ENCODE assay signal across 7 cellular contexts in genomic region chr17:77439382-77440013, GRCh38.
DNase-seq lines count a peak whose midpoint lies in the region; ATAC-seq, FAIRE-seq and TF ChIP-seq lines count a peak whose summit lies in the region.

No MANE protein-coding gene starts in this region.

- H3K56ac ChIP-seq in H1 (replicated peaks; ENCODE audit: insufficient read length, low read depth, low read length), result no peak overlapping the region

- H3K79me2 ChIP-seq in H1 (ENCODE audit: control insufficient read depth in 1 of 2, insufficient read depth in 2 of 2, low read length in 2 of 2), result peaks cover 0 to 63% of the 10 kb centered on the region in 2 experiments; a peak in 3 of 4 replicates

- H2BK15ac ChIP-seq in H1 (ENCODE audit: low read length), result no peak overlapping the region

- no peak overlapping the region for H3K9ac ChIP-seq in H1 (replicated peaks in 1 of 4; ENCODE audit: extremely low read depth in 1 of 4, low read depth in 3 of 4, low read length in 3 of 4)

- TF ChIP-seq CTCF in H1 (IDR thresholded peaks at IDR 0.05; ENCODE audit: control extremely low read depth in 1 of 3, insufficient read depth in 1 of 3, low read depth in 1 of 3, low read length in 3 of 3), result no peak
- no peak for TF ChIP-seq CTCF in GM10266 (IDR thresholded peaks at IDR 0.05; ENCODE audit: control insufficient read depth, insufficient read depth, low read depth, missing control alignments)

- no peak overlapping the region for H2AFZ ChIP-seq in H1 (ENCODE audit: low read length)

- no peak overlapping the region for H3K23ac ChIP-seq in H1 (ENCODE audit: insufficient read length)

- H3K27ac ChIP-seq in H1 (ENCODE audit: low read depth, low read length) (no peak overlapping the region), small intestine (ENCODE audit: low read depth in 1 of 2, low read length in 1 of 2) (peak overlapping the region; percentile 56 to 75)

- H4K5ac ChIP-seq in H1 (ENCODE audit: insufficient read length, low read depth, low read length), result no peak overlapping the region

- no peak overlapping the region for H3K4ac ChIP-seq in H1 (replicated peaks; ENCODE audit: insufficient read length, low read depth, low read length)

- peaks cover 8 to 16% of the 10 kb centered on the region in 2 experiments for H4K20me1 ChIP-seq in H1 (replicated peaks in 1 of 2; ENCODE audit: control insufficient read depth in 1 of 2, insufficient read depth in 2 of 2, low read length in 2 of 2)

- H3K36me3 ChIP-seq in H1 (ENCODE audit: control insufficient read depth in 2 of 4, insufficient read depth in 4 of 4, low read length in 3 of 4), result no peaks in the 10 kb centered on the region
- no peaks in the 10 kb centered on the region for H3K36me3 ChIP-seq in small intestine (ENCODE audit: control insufficient read depth in 2 of 2, insufficient read depth in 2 of 2, low read length in 2 of 2)

- H3K9me3 ChIP-seq in H1 (ENCODE audit: insufficient read depth in 2 of 2, low read depth in 1 of 2, low read length in 1 of 2) (no peaks in the 10 kb centered on the region), small intestine (ENCODE audit: control insufficient read depth, low read depth) (no peaks in the 10 kb centered on the region)

- WGBS in H1 (ENCODE audit: extremely low coverage in 1 of 2, insufficient coverage in 1 of 2, insufficient read length in 1 of 2, insufficient replicate concordance in 2 of 2, low coverage in 1 of 2, low lambda C conversion rate in 2 of 2, missing lambda C conversion rate in 1 of 2), 2 experiments, result 83% methylated on average over 14 of the region's 14 CpGs; no CpG with 5 or more reads in 1 of the 2 experiments
- 49 to 62% (median 52%) methylated on average over 14 of the region's 14 CpGs for WGBS in small intestine, 3 donors

- DNase-seq in NCI-H69 (lab: John Stamatoyannopoulos, UW) (peak; percentile 56), H1 (ENCODE audit: low read depth in 1 of 2, low spot score in 2 of 2) (no peak), small intestine (no peak), middle frontal gyrus (ENCODE audit: extremely low spot score, low spot score) (no peak), GM10266 (ENCODE audit: extremely low spot score) (no peak)

- no peak for TF ChIP-seq RAD21 in H1 (IDR thresholded peaks at IDR 0.05 in 1 of 2, conservative IDR thresholded peaks at IDR 0.05 in 1 of 2; ENCODE audit: low read depth in 2 of 2, low read length in 2 of 2)

- H3K27me3 ChIP-seq in H1 (replicated peaks in 1 of 4; ENCODE audit: control insufficient read depth in 3 of 4, extremely low read depth in 1 of 4, insufficient read depth in 3 of 4, low read length in 3 of 4) (no peaks in the 10 kb centered on the region), small intestine (ENCODE audit: control insufficient read depth in 2 of 2, insufficient read depth in 2 of 2, low read length in 2 of 2) (no peaks in the 10 kb centered on the region)

- H3K4me2 ChIP-seq in H1 (ENCODE audit: insufficient read depth in 1 of 2, low read depth in 2 of 2, low read length in 2 of 2), result no peak overlapping the region

- peak overlapping the region; percentile 35; the same call in 1 of the 2 replicates for H2BK5ac ChIP-seq in H1 (ENCODE audit: low read depth, low read length)

- no peak for ATAC-seq in esophagus mucosa

- no peak overlapping the region for H2BK12ac ChIP-seq in H1 (ENCODE audit: low read depth, low read length)

- H3K23me2 ChIP-seq in H1 (ENCODE audit: low read depth, low read length), result peaks cover 3% of the 10 kb centered on the region; the same call in 1 of the 2 replicates

- no peak overlapping the region for H3K18ac ChIP-seq in H1 (ENCODE audit: extremely low read depth, low read length)

- FAIRE-seq in H1 (lab: Jason Lieb, UNC), result no peak
- FAIRE-seq in small intestine (lab: Jason Lieb, UNC), result no peak

- peaks cover 0 to 31% (median 22%) of the 10 kb centered on the region in 4 experiments; a peak in 6 of 7 replicates for H3K4me1 ChIP-seq in H1 (replicated peaks in 1 of 4; ENCODE audit: control insufficient read depth in 3 of 4, insufficient read depth in 4 of 4, low read length in 3 of 4)
- H3K4me1 ChIP-seq in small intestine (ENCODE audit: control insufficient read depth in 2 of 2, insufficient read depth in 1 of 2, low read depth in 1 of 2, low read length in 1 of 2), result peaks cover 6 to 29% of the 10 kb centered on the region in 2 donors

- H3K4me3 ChIP-seq in H1 (ENCODE audit: extremely low read depth in 1 of 4, insufficient read depth in 2 of 4, low read depth in 3 of 4, low read length in 4 of 4) (no peak overlapping the region), small intestine (ENCODE audit: low read depth in 1 of 2, low read length in 2 of 2) (no peak overlapping the region)

- no peak for TF ChIP-seq EP300 in H1 (IDR thresholded peaks at IDR 0.05; ENCODE audit: borderline replicate concordance in 1 of 2, low read depth in 2 of 2, low read length in 2 of 2)

- H3K14ac ChIP-seq in H1 (ENCODE audit: insufficient read length), result no peak overlapping the region

- CTCF ChIA-PET in H1 (lab: Charles Lee; ENCODE audit: partially characterized antibody), result interaction anchor here (1.1 to 24.6 kb wide), 8 partner anchors 9 to 89 kb away, joined by 3 to 512 read pairs (median 4); no protein-coding TSS in a partner anchor

- H2BK120ac ChIP-seq in H1 (replicated peaks; ENCODE audit: low read depth, low read length), result no peak overlapping the region

- H3K79me1 ChIP-seq in H1 (ENCODE audit: low read depth, low read length), result peaks cover 10% of the 10 kb centered on the region

- no peak overlapping the region for H2AK5ac ChIP-seq in H1 (ENCODE audit: low read depth, low read length)

- H4K8ac ChIP-seq in H1 (ENCODE audit: extremely low read depth, insufficient read depth, low read length), result peak overlapping the region; percentile 28; the same call in 1 of the 2 replicates

- TF ChIP-seq POLR2A in GM18526 (IDR thresholded peaks at IDR 0.05; ENCODE audit: extremely low read depth, insufficient read length), result peak; percentile 20
- TF ChIP-seq POLR2A in H1 (IDR thresholded peaks at IDR 0.05; ENCODE audit: control extremely low read depth in 1 of 2, low read depth in 2 of 2, low read length in 2 of 2), result no peak

- H4K91ac ChIP-seq in H1 (replicated peaks; ENCODE audit: insufficient read length, low read length), result no peak overlapping the region

- POLR2A ChIA-PET in H1 (lab: Charles Lee; ENCODE audit: partially characterized antibody), result interaction anchor here (1.7 kb wide), 1 partner anchor 14 kb away, joined by 4 read pairs; no protein-coding TSS in a partner anchor

- H2BK20ac ChIP-seq in H1 (ENCODE audit: low read length), result no peak overlapping the region

TF ChIP-seq in H1, 55 proteins besides CTCF, POLR2A, EP300 and RAD21 (continues in another document):
- TF ChIP-seq E2F6 (IDR thresholded peaks at IDR 0.05), result no peak
- TF ChIP-seq RBBP5 (IDR thresholded peaks at IDR 0.05; ENCODE audit: borderline replicate concordance, low read depth, low read length), result no peak
- no peak for TF ChIP-seq CBX5 (IDR thresholded peaks at IDR 0.05; ENCODE audit: low read depth, low read length)
- no peak for TF ChIP-seq SP2 (IDR thresholded peaks at IDR 0.05; ENCODE audit: low read length)
- no peak for TF ChIP-seq TCF12 (IDR thresholded peaks at IDR 0.05; ENCODE audit: low read depth, low read length)
- no peak for TF ChIP-seq MAX (IDR thresholded peaks at IDR 0.05)
- TF ChIP-seq ATF2 (IDR thresholded peaks at IDR 0.05; ENCODE audit: low read length), result no peak
- no peak for TF ChIP-seq CBX8 (IDR thresholded peaks at IDR 0.05; ENCODE audit: borderline replicate concordance, low read depth, low read length)
